5 cellular contexts compared by ENCODE assay signal in genomic region chr12:131656796-131657195, GRCh38. TPM values are rescaled to one million over a fixed set of nuclear protein-coding genes. Genes with fewer than 3 reads are reported as not detected.
A peak's percentile ranks its signal among the peaks of the same experiment; 100 is the strongest.
DNase-seq lines count a peak whose midpoint lies in the region; ATAC-seq, FAIRE-seq and TF ChIP-seq lines count a peak whose summit lies in the region.
"Not testable (repeated sequence)": the region's sequence is repeated elsewhere in the genome, so short reads cannot be mapped to it uniquely, and the experiment has no call there.

No MANE protein-coding gene starts in this region.

- H3K36me3 ChIP-seq in K562 (ENCODE audit: control insufficient read depth, insufficient read depth, low read length); endothelial cell of umbilical vein (ENCODE audit: control insufficient read depth in 2 of 2, extremely low read depth in 1 of 2, insufficient read depth in 2 of 2, low read length in 2 of 2); neural progenitor cell: not testable (repeated sequence)

- BruUV-seq in K562 (replicated peaks; lab: Mats Ljungman, UMichigan); endothelial cell of umbilical vein (replicated peaks; lab: Mats Ljungman, UMichigan): not testable (repeated sequence)

- H3K27me3 ChIP-seq in K562 (ENCODE audit: control insufficient read depth in 2 of 2, insufficient read depth in 2 of 2, low read length in 2 of 2); endothelial cell of umbilical vein (ENCODE audit: control insufficient read depth in 2 of 2, insufficient read depth in 2 of 2, low read length in 2 of 2); neural progenitor cell: not testable (repeated sequence)

- not testable (repeated sequence) for TF ChIP-seq EP300 in K562 (IDR thresholded peaks at IDR 0.05; ENCODE audit: low read length)

- H3K9me1 ChIP-seq in K562 (ENCODE audit: control insufficient read depth, insufficient read depth, low read length); endothelial cell of umbilical vein (replicated peaks; ENCODE audit: control insufficient read depth, extremely low read depth, insufficient read depth, low read length): not testable (repeated sequence)

- intact Hi-C loops in K562 (cut with micrococcal nuclease); endothelial cell of umbilical vein (cut with micrococcal nuclease): not testable (repeated sequence)

- POLR2A ChIA-PET in K562 (lab: Yijun Ruan, JAX); endothelial cell of umbilical vein (lab: Charles Lee): not testable (repeated sequence)

- H3K4me1 Mint-ChIP-seq in activated naive CD4-positive, alpha-beta T cell treated with anti-CD3 and anti-CD28 coated beads, Interleukin-2, amount 50 U/mL, for 24 hours; neural progenitor cell: not testable (repeated sequence)

- not testable (repeated sequence) for H3K36me3 Mint-ChIP-seq in activated naive CD4-positive, alpha-beta T cell treated with anti-CD3 and anti-CD28 coated beads, Interleukin-2, amount 50 U/mL, for 24 hours; neural progenitor cell

- H3K9me3 ChIP-seq in K562 (replicated peaks; ENCODE audit: control insufficient read depth, insufficient read depth, low read depth, low read length); endothelial cell of umbilical vein (replicated peaks; ENCODE audit: control insufficient read depth, insufficient read depth, low read length); neural progenitor cell (ENCODE audit: low read depth): not testable (repeated sequence)

- peak; percentile 67 for FAIRE-seq in GM12891 (lab: Jason Lieb, UNC)
- not testable (repeated sequence) for FAIRE-seq in K562 (lab: Jason Lieb, UNC)
- FAIRE-seq in endothelial cell of umbilical vein (lab: Jason Lieb, UNC): peak; percentile 71

- not testable (repeated sequence) for H3K79me2 ChIP-seq in K562 (ENCODE audit: control insufficient read depth, insufficient read depth, low read length); endothelial cell of umbilical vein (ENCODE audit: control insufficient read depth, insufficient read depth, low read length); neural progenitor cell (ENCODE audit: low read depth)

- not testable (repeated sequence) for H3K4me1 ChIP-seq in K562 (replicated peaks in 1 of 2; ENCODE audit: control insufficient read depth in 2 of 2, insufficient read depth in 2 of 2, low read length in 2 of 2); endothelial cell of umbilical vein (ENCODE audit: control insufficient read depth, extremely low read depth, insufficient read depth, low read length); neural progenitor cell

- not testable (repeated sequence) for H4K20me1 ChIP-seq in K562 (replicated peaks; ENCODE audit: control insufficient read depth, insufficient read depth, low read length); endothelial cell of umbilical vein (replicated peaks; ENCODE audit: control insufficient read depth, extremely low read depth, insufficient read depth, low read length); neural progenitor cell (ENCODE audit: low read depth)

- in situ Hi-C loops in K562 (cut with MboI): not testable (repeated sequence)

- not testable (repeated sequence) for H3F3A ChIP-seq in neural progenitor cell (ENCODE audit: low read depth)

- H3K27me3 Mint-ChIP-seq in activated naive CD4-positive, alpha-beta T cell treated with anti-CD3 and anti-CD28 coated beads, Interleukin-2, amount 50 U/mL, for 24 hours: not testable (repeated sequence)
- H3K27me3 Mint-ChIP-seq in neural progenitor cell (ENCODE audit: insufficient read depth, low read depth): peaks cover 11% of the 10 kb centered on the region

- H3K4me2 ChIP-seq in K562 (ENCODE audit: insufficient read depth, low read length); endothelial cell of umbilical vein (ENCODE audit: insufficient read depth, low read length); neural progenitor cell: not testable (repeated sequence)

- ATAC-seq in K562: not testable (repeated sequence)

- H3K9me3 Mint-ChIP-seq in activated naive CD4-positive, alpha-beta T cell treated with anti-CD3 and anti-CD28 coated beads, Interleukin-2, amount 50 U/mL, for 24 hours; neural progenitor cell: not testable (repeated sequence)

- TF ChIP-seq POLR2A in GM12891 (IDR thresholded peaks at IDR 0.05; ENCODE audit: low read depth, low read length); K562 (conservative IDR thresholded peaks at IDR 0.05); endothelial cell of umbilical vein (IDR thresholded peaks at IDR 0.05; ENCODE audit: low read depth, low read length): not testable (repeated sequence)

- H3K4me3 ChIP-seq in K562; endothelial cell of umbilical vein (replicated peaks in 1 of 3; ENCODE audit: insufficient read depth in 1 of 3, low read depth in 1 of 3, low read length in 3 of 3); neural progenitor cell: not testable (repeated sequence)

- not testable (repeated sequence) for H2AFZ ChIP-seq in K562 (ENCODE audit: low read depth, low read length); endothelial cell of umbilical vein (ENCODE audit: low read depth, low read length); neural progenitor cell (replicated peaks)

- WGBS in K562 (ENCODE audit: insufficient coverage, low coverage, missing lambda C conversion rate): 0% methylated on average over 1 of the region's 5 CpGs

- dilution Hi-C loops in endothelial cell of umbilical vein (cut with MboI; ENCODE audit: extremely low pct_ligation_motif_present, low sequenced_read_pairs): not testable (repeated sequence)

- not testable (repeated sequence) for TF ChIP-seq RAD21 in K562 (CRISPR knock-in tag; conservative IDR thresholded peaks at IDR 0.05 in 1 of 2, IDR thresholded peaks at IDR 0.05 in 1 of 2)

- TF ChIP-seq CTCF in K562 (IDR thresholded peaks at IDR 0.05 in 2 of 3, conservative IDR thresholded peaks at IDR 0.05 in 1 of 3; ENCODE audit: insufficient read depth in 2 of 3, low read depth in 1 of 3, low read length in 3 of 3); endothelial cell of umbilical vein (IDR thresholded peaks at IDR 0.05; ENCODE audit: extremely low read depth in 1 of 2, insufficient read depth in 1 of 2, low read depth in 1 of 2, low read length in 2 of 2); neural progenitor cell (IDR thresholded peaks at IDR 0.05): not testable (repeated sequence)

- H3K27ac Mint-ChIP-seq in activated naive CD4-positive, alpha-beta T cell treated with anti-CD3 and anti-CD28 coated beads, Interleukin-2, amount 50 U/mL, for 24 hours: peak overlapping the region; percentile 9
- not testable (repeated sequence) for H3K27ac Mint-ChIP-seq in neural progenitor cell

- not testable (repeated sequence) for DNase-seq in GM12891 (ENCODE audit: insufficient read length, low spot score); K562 (ENCODE audit: extremely low read depth in 1 of 4, low spot score in 3 of 4); endothelial cell of umbilical vein (ENCODE audit: low read depth, low spot score); neural progenitor cell (ENCODE audit: low spot score)

- not testable (repeated sequence) for H3K27ac ChIP-seq in K562 (ENCODE audit: extremely low read depth, low read depth, low read length); endothelial cell of umbilical vein (ENCODE audit: insufficient read depth, low read depth, low read length); neural progenitor cell

- CTCF ChIA-PET in K562 (lab: Yijun Ruan, JAX; ENCODE audit: low intra/inter-chr PET ratio); endothelial cell of umbilical vein (lab: Charles Lee): not testable (repeated sequence)

- not testable (repeated sequence) for H3K9ac ChIP-seq in K562 (ENCODE audit: insufficient read depth in 1 of 2, low read depth in 2 of 2, low read length in 2 of 2); endothelial cell of umbilical vein (replicated peaks; ENCODE audit: extremely low read depth, insufficient read depth, low read length); neural progenitor cell

- not testable (repeated sequence) for H3K4me3 Mint-ChIP-seq in activated naive CD4-positive, alpha-beta T cell treated with anti-CD3 and anti-CD28 coated beads, Interleukin-2, amount 50 U/mL, for 24 hours
- H3K4me3 Mint-ChIP-seq in neural progenitor cell: peak overlapping the region; percentile 31

RNA-seq across cellular contexts. Expression of gene SFSWAP, which starts 54.1 kb away (rescaled TPM):
- 21.1 TPM for polyA plus RNA-seq in GM12891 (2012; ENCODE audit: low read depth, missing spikeins)
- 141 and 174 TPM in 2 replicates for total RNA-seq in K562 (2011; cell fraction: chromatin; rRNA removed; ENCODE audit: low replicate concordance)
- 69.2 and 73.8 TPM in 2 replicates for total RNA-seq in K562 (2011; cell fraction: nucleolus; rRNA removed)
- total RNA-seq in K562 (2011; cell fraction: nucleoplasm; rRNA removed): 106 and 133 TPM in 2 replicates
- total RNA-seq in K562 (2014; rRNA removed) (47.5 and 53.4 TPM in 2 replicates), K562 (2014; rRNA removed; fragmentation: Illumina TruSeq; extraction: Trizol) (21.9 and 23.4 TPM in 2 replicates), K562 (2015; rRNA removed; fragmentation: Illumina TruSeq; extraction: Trizol) (31.0 and 32.6 TPM in 2 replicates), K562 (2021) (57.3 and 60.4 TPM in 2 replicates), endothelial cell of umbilical vein (53.1 and 53.3 TPM in 2 replicates), neural progenitor cell (ENCODE audit: low replicate concordance) (37.0 and 42.3 TPM in 2 replicates)
- polyA plus RNA-seq in K562 (2011; rRNA removed) (17.4 and 33.1 TPM in 2 replicates), K562 (2014; fragmentation: Illumina TruSeq; extraction: Trizol) (47.9 and 49.4 TPM in 2 replicates), K562 (2014; fragmentation: Nextera tagmentation; extraction: Ambion mirVana) (1 to 10 TPM; 2.4 to 2.8 TPM), K562 (2014; rRNA removed) (36.2 and 42.4 TPM in 2 replicates), endothelial cell of umbilical vein (38.1 and 49.4 TPM in 2 replicates)
- 17.2 and 28.4 TPM in 2 replicates for polyA plus RNA-seq in K562 (2011; cell fraction: cytosol; rRNA removed)
- polyA plus RNA-seq in K562 (2011; cell fraction: nucleus; rRNA removed): 104 and 135 TPM in 2 replicates
- polyA plus RNA-seq in K562 (2012): 26.3 and 38.9 TPM in 2 replicates
- 24.6 and 36.6 TPM in 2 replicates for polyA minus RNA-seq in K562 (2011; rRNA and poly(A)+ RNA removed)
- 18.6 and 35.6 TPM in 2 replicates for polyA minus RNA-seq in K562 (2011; cell fraction: cytosol; rRNA and poly(A)+ RNA removed)
- 50.4 and 79.0 TPM in 2 replicates for polyA minus RNA-seq in K562 (2011; cell fraction: nucleus; rRNA and poly(A)+ RNA removed)
- polyA plus RNA-seq in endothelial cell of umbilical vein (2011; cell fraction: cytosol; rRNA removed): 10.3 and 11.4 TPM in 2 replicates
- polyA plus RNA-seq in endothelial cell of umbilical vein (2011; cell fraction: nucleus; rRNA removed): 120 and 124 TPM in 2 replicates
- 27.3 and 28.7 TPM in 2 replicates for polyA plus RNA-seq in endothelial cell of umbilical vein (2012)
- polyA minus RNA-seq in endothelial cell of umbilical vein: 35.4 and 42.8 TPM in 2 replicates
- 3.7 TPM for polyA minus RNA-seq in endothelial cell of umbilical vein (2011; cell fraction: cytosol; rRNA and poly(A)+ RNA removed)
- 65.3 and 79.4 TPM in 2 replicates for polyA minus RNA-seq in endothelial cell of umbilical vein (2011; cell fraction: nucleus; rRNA and poly(A)+ RNA removed)
